19 cellular contexts compared by ENCODE assay signal in the genomic region with DNA sequence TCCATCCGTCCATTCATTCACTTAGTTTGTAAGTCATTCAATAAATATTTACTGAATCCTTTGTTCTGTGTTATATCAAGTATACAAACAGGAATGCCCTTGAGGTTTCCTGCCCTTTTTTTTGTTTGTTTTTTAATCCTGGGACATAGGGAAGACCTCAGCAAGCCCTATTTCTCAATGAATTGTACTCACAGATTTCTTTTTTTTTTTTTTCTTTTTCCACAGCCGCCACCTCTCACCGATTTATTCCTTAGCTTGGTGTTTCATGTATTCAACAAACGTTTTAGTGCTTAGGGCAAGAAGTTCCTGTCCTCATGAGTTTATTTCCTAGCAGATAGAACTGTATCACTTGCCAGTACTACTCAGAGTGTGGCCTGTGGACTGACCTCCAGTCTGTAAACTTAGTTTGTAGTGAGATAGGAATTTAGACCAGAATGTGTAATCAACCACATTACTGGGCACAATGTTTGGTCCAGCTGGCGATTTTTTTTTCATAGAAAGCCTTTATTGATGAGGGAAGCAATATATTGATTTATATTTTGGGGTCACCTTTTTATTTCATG. TPM values are rescaled to one million over a fixed set of nuclear protein-coding genes. Genes with fewer than 3 reads are reported as not detected.
DNase-seq lines count a peak whose midpoint lies in the region; ATAC-seq and TF ChIP-seq lines count a peak whose summit lies in the region.
"Had no signal": no experiment of that assay in that cellular context is flagged by ENCODE, and none has a peak within 500 bp of the region (broad histone marks: within the 10 kb centered on the region; RNA-seq: fewer than 3 reads in every experiment).

No MANE protein-coding gene starts in this region.

- H3K4me1 ChIP-seq in PC-9 (replicated peaks; ENCODE audit: insufficient read depth), result no peaks in the 10 kb centered on the region
- H3K4me1 ChIP-seq: BLaER1, esophagus squamous epithelium, prostate gland, upper lobe of right lung had no signal

- H3F3A ChIP-seq in PC-9 (ENCODE audit: insufficient read depth, low read depth), result peaks cover 5% of the 10 kb centered on the region; the same call in 1 of the 2 replicates

- no peaks in the 10 kb centered on the region for H3K9me3 ChIP-seq in PC-9 (ENCODE audit: insufficient read depth, low read depth)
- H3K9me3 ChIP-seq: BLaER1, esophagus squamous epithelium, prostate gland, SK-N-SH, upper lobe of right lung had no signal

- ATAC-seq in GM18858 (IDR thresholded peaks at IDR 0.05; ENCODE audit: unreplicated experiment), result no peak
- ATAC-seq in GM18519 (IDR thresholded peaks at IDR 0.05; ENCODE audit: low FRiP score, unreplicated experiment), result no peak
- ATAC-seq: upper lobe of right lung had no signal

- BruUV-seq in PC-9 (replicated peaks; lab: Mats Ljungman, UMichigan), result no TSS peak

- no peak overlapping the region for H3K4me2 ChIP-seq in PC-9
- H3K4me2 ChIP-seq: BLaER1, SK-N-SH had no signal

- no peak overlapping the region for H3K4me3 ChIP-seq in AG10803 (ENCODE audit: low read length)
- H3K4me3 ChIP-seq in PC-9, result no peak overlapping the region
- H3K4me3 ChIP-seq in fibroblast of villous mesenchyme (ENCODE audit: low read depth, low read length), result no peak overlapping the region
- H3K4me3 ChIP-seq: BLaER1, esophagus squamous epithelium, prostate gland, upper lobe of right lung had no signal

- POLR2A ChIA-PET in PC-9 (lab: Charles Lee; ENCODE audit: unreplicated experiment), result interaction anchor here (0.6 kb wide), 1 partner anchor 10 kb away, joined by 10 read pairs; no protein-coding TSS in a partner anchor

- H3K27ac ChIP-seq in PC-9, result peak overlapping the region; percentile 17; the same call in 1 of the 2 replicates
- H3K27ac ChIP-seq: BLaER1, upper lobe of right lung, WERI-Rb-1 had no signal

- no peaks in the 10 kb centered on the region for H3K27me3 ChIP-seq in PC-9 (ENCODE audit: insufficient read depth, low read depth)
- H3K27me3 ChIP-seq: BLaER1, esophagus squamous epithelium, upper lobe of right lung had no signal

- CTCF ChIA-PET in PC-9 (lab: Charles Lee), result interaction anchor here (0.6 kb wide), 1 partner anchor 28 kb away, joined by 3 read pairs; no protein-coding TSS in a partner anchor

- H2AFZ ChIP-seq in PC-9, result no peak overlapping the region

- peaks cover 9% of the 10 kb centered on the region for H3K36me3 ChIP-seq in PC-9 (ENCODE audit: low read depth)

- no peaks in the 10 kb centered on the region for H3K9me2 ChIP-seq in PC-9 (ENCODE audit: insufficient read depth)
- H3K9me2 ChIP-seq: SK-N-SH had no signal

- no peaks in the 10 kb centered on the region for H3K79me2 ChIP-seq in PC-9 (ENCODE audit: low read depth)

- TF ChIP-seq CTCF in AG10803 (conservative IDR thresholded peaks at IDR 0.05; ENCODE audit: low read length) (no peak), PC-9 (conservative IDR thresholded peaks at IDR 0.05) (no peak), fibroblast of villous mesenchyme (IDR thresholded peaks at IDR 0.05; ENCODE audit: insufficient read depth, low read depth, low read length) (no peak)

- intact Hi-C loops in PC-9 (cut with micrococcal nuclease; ENCODE audit: unreplicated experiment), result no loop called here

- no peaks in the 10 kb centered on the region for H4K20me1 ChIP-seq in PC-9 (ENCODE audit: insufficient read depth)
- H4K20me1 ChIP-seq: BLaER1 had no signal

- DNase-seq in AG10803 (ENCODE audit: low read depth), result peak; percentile 49
- no peak for DNase-seq in PC-9
- peak; percentile 75 for DNase-seq in fibroblast of villous mesenchyme (ENCODE audit: low read depth)
- DNase-seq in myocyte (ENCODE audit: low read depth), result peak; percentile 58
- DNase-seq in NCI-H1417 (lab: John Stamatoyannopoulos, UW), result no peak
- DNase-seq in CD1c-positive myeloid dendritic cell (ENCODE audit: extremely low spot score), result no peak
- DNase-seq: activated naive CD4-positive, alpha-beta T cell treated with anti-CD3 and anti-CD28 coated beads, Interleukin-2, amount 10 ng/mL, durations not matched to agents 7 days and 5 days; cortex of kidney; esophagus squamous epithelium; KG1; NCI-H187; SK-N-SH; stimulated activated CD4-positive, alpha-beta T cell treated with anti-CD3 and anti-CD28 coated beads, Interleukin-2, amount 100 ng/mL, for 48 hours; upper lobe of right lung; WERI-Rb-1 had no signal

RNA-seq across cellular contexts. Expression of gene C5orf47, which starts 35.4 kb away (rescaled TPM):
- not detected in 2 replicates for total RNA-seq in PC-9 (2021)
- not detected in 2 replicates for total RNA-seq in fibroblast of villous mesenchyme
- total RNA-seq in myocyte, result 0.11 TPM in 1 of 2 replicates, not detected in the other
- not detected for polyA plus RNA-seq in myocyte (2012)
- total RNA-seq: esophagus squamous epithelium, upper lobe of right lung had no signal
- polyA plus RNA-seq: SK-N-SH had no signal

Comparison
In these comparisons a context has a peak if more than half of its experiments do, and no peak if none do; other contexts are left out.
1. DNase-seq: peak in AG10803 (single experiment), fibroblast of villous mesenchyme (single experiment) and myocyte (single experiment); none in PC-9 (0 of 2), NCI-H1417 (0 of 3) and CD1c-positive myeloid dendritic cell (single experiment).